14 cellular contexts compared by ENCODE assay signal in genomic region chr7:122412886-122413285, GRCh38.
DNase-seq lines count a peak whose midpoint lies in the region; ATAC-seq, FAIRE-seq and TF ChIP-seq lines count a peak whose summit lies in the region.
"Had no signal": no experiment of that assay in that cellular context is flagged by ENCODE, and none has a peak within 500 bp of the region (broad histone marks: within the 10 kb centered on the region; RNA-seq: fewer than 3 reads in every experiment).

No MANE protein-coding gene starts in this region.

- H3K36me3 Mint-ChIP-seq in activated naive CD4-positive, alpha-beta T cell treated with anti-CD3 and anti-CD28 coated beads for 36 hours (ENCODE audit: low read depth) = no peaks in the 10 kb centered on the region
- no peaks in the 10 kb centered on the region for H3K36me3 Mint-ChIP-seq in stimulated activated naive B cell treated with anti-CD40 and anti-IgM and Interleukin-4, amounts not matched to agents 10 μg/mL and 1 μg/mL and 100 μg/mL, for 72 hours
- H3K36me3 Mint-ChIP-seq: activated naive CD8-positive, alpha-beta T cell treated with anti-CD3 and anti-CD28 coated beads, Interleukin-2, amount 10 ng/mL, durations not matched to agents 7 days and 5 days had no signal

- no peak for TF ChIP-seq CTCF in cardiac fibroblast (IDR thresholded peaks at IDR 0.05; ENCODE audit: low read depth, low read length)

- H3K4me3 ChIP-seq in cardiac fibroblast (replicated peaks in 1 of 2; ENCODE audit: low read depth in 2 of 2, low read length in 2 of 2) = no peak overlapping the region
- H3K4me3 ChIP-seq: prostate gland had no signal

- no peak overlapping the region for H3K27ac Mint-ChIP-seq in activated naive CD4-positive, alpha-beta T cell treated with anti-CD3 and anti-CD28 coated beads for 36 hours
- no peak overlapping the region for H3K27ac Mint-ChIP-seq in stimulated activated naive B cell treated with anti-CD40 and anti-IgM and Interleukin-4, amounts not matched to agents 10 μg/mL and 1 μg/mL and 100 μg/mL, for 72 hours
- H3K27ac Mint-ChIP-seq: activated naive CD8-positive, alpha-beta T cell treated with anti-CD3 and anti-CD28 coated beads, Interleukin-2, amount 10 ng/mL, durations not matched to agents 7 days and 5 days; B cell had no signal

- no peaks in the 10 kb centered on the region for H3K4me1 Mint-ChIP-seq in activated naive CD4-positive, alpha-beta T cell treated with anti-CD3 and anti-CD28 coated beads for 36 hours (ENCODE audit: low read depth)
- H3K4me1 Mint-ChIP-seq in stimulated activated naive B cell treated with anti-CD40 and anti-IgM and Interleukin-4, amounts not matched to agents 10 μg/mL and 1 μg/mL and 100 μg/mL, for 72 hours = no peaks in the 10 kb centered on the region
- H3K4me1 Mint-ChIP-seq: activated naive CD8-positive, alpha-beta T cell treated with anti-CD3 and anti-CD28 coated beads, Interleukin-2, amount 10 ng/mL, durations not matched to agents 7 days and 5 days; B cell had no signal

- peak; percentile 41 for FAIRE-seq in H54 (lab: Jason Lieb, UNC)
- FAIRE-seq: GM18507, HepG2 had no signal

- CTCF ChIA-PET in activated naive CD4-positive, alpha-beta T cell treated with anti-CD3 and anti-CD28 coated beads for 36 hours (lab: Charles Lee) = no interaction called here

- intact Hi-C loops in activated naive CD4-positive, alpha-beta T cell treated with anti-CD3 and anti-CD28 coated beads for 36 hours (cut with micrococcal nuclease) = no loop called here

- no peak for ATAC-seq in stimulated activated naive B cell treated with anti-CD40 and anti-IgM and Interleukin-4, amounts not matched to agents 10 μg/mL and 1 μg/mL and 100 μg/mL, for 72 hours (replicated peaks)
- ATAC-seq: HepG2 had no signal

- no peak overlapping the region for H3K27ac ChIP-seq in caudate nucleus (ENCODE audit: low read depth, low read length)
- H3K27ac ChIP-seq: prostate gland had no signal

- no peak for TF ChIP-seq POLR2A in H54 (IDR thresholded peaks at IDR 0.05; ENCODE audit: low read depth, low read length)

- H3K27me3 Mint-ChIP-seq in activated naive CD4-positive, alpha-beta T cell treated with anti-CD3 and anti-CD28 coated beads for 36 hours (ENCODE audit: low read depth) = no peaks in the 10 kb centered on the region
- H3K27me3 Mint-ChIP-seq in stimulated activated naive B cell treated with anti-CD40 and anti-IgM and Interleukin-4, amounts not matched to agents 10 μg/mL and 1 μg/mL and 100 μg/mL, for 72 hours = no peaks in the 10 kb centered on the region
- H3K27me3 Mint-ChIP-seq: activated naive CD8-positive, alpha-beta T cell treated with anti-CD3 and anti-CD28 coated beads, Interleukin-2, amount 10 ng/mL, durations not matched to agents 7 days and 5 days; B cell had no signal

- DNase-seq in A172 (ENCODE audit: low spot score) (peak; percentile 11), H54 (ENCODE audit: insufficient read length, low spot score) (no peak), cardiac fibroblast (ENCODE audit: low read depth in 2 of 2) (peak; percentile 80 to 92), kidney tubule cell (ENCODE audit: low spot score) (peak; percentile 16), caudate nucleus (lab: John Stamatoyannopoulos, UW) (no peak)
- no peak for DNase-seq in activated naive CD4-positive, alpha-beta T cell treated with anti-CD3 and anti-CD28 coated beads for 36 hours
- DNase-seq in stimulated activated naive B cell treated with anti-CD40 and anti-IgM and Interleukin-4, amounts not matched to agents 10 μg/mL and 1 μg/mL and 100 μg/mL, for 72 hours = no peak
- no peak for DNase-seq in activated effector memory CD4-positive, alpha-beta T cell treated with anti-CD3 and anti-CD28 coated beads, Interleukin-2, amount 50 U/mL, for 16 hours
- DNase-seq: activated naive CD8-positive, alpha-beta T cell treated with anti-CD3 and anti-CD28 coated beads, Interleukin-2, amount 10 ng/mL, durations not matched to agents 7 days and 5 days; midbrain had no signal

- H3K4me3 Mint-ChIP-seq in activated naive CD4-positive, alpha-beta T cell treated with anti-CD3 and anti-CD28 coated beads for 36 hours = no peak overlapping the region
- H3K4me3 Mint-ChIP-seq in stimulated activated naive B cell treated with anti-CD40 and anti-IgM and Interleukin-4, amounts not matched to agents 10 μg/mL and 1 μg/mL and 100 μg/mL, for 72 hours = no peak overlapping the region
- H3K4me3 Mint-ChIP-seq: activated naive CD8-positive, alpha-beta T cell treated with anti-CD3 and anti-CD28 coated beads, Interleukin-2, amount 10 ng/mL, durations not matched to agents 7 days and 5 days; B cell had no signal

- peaks cover 3% of the 10 kb centered on the region for H3K9me3 Mint-ChIP-seq in activated naive CD4-positive, alpha-beta T cell treated with anti-CD3 and anti-CD28 coated beads for 36 hours
- peaks cover 0 to 3% of the 10 kb centered on the region in 2 donors for H3K9me3 Mint-ChIP-seq in stimulated activated naive B cell treated with anti-CD40 and anti-IgM and Interleukin-4, amounts not matched to agents 10 μg/mL and 1 μg/mL and 100 μg/mL, for 72 hours

Comparison
In these comparisons a context has a peak if more than half of its experiments do, and no peak if none do; other contexts are left out.
1. DNase-seq: peak in A172 (single experiment), cardiac fibroblast (2 of 2) and kidney tubule cell (single experiment); none in H54 (single experiment), caudate nucleus (0 of 61), activated naive CD4-positive, alpha-beta T cell treated with anti-CD3 and anti-CD28 coated beads for 36 hours (single experiment), stimulated activated naive B cell treated with anti-CD40 and anti-IgM and Interleukin-4, amounts not matched to agents 10 μg/mL and 1 μg/mL and 100 μg/mL, for 72 hours (single experiment) and activated effector memory CD4-positive, alpha-beta T cell treated with anti-CD3 and anti-CD28 coated beads, Interleukin-2, amount 50 U/mL, for 16 hours (single experiment).